In genomic region chr12:57051011-57051410, GRCh38 we compare ENCODE assay signal across 23 cellular contexts. TPM values are rescaled to one million over a fixed set of nuclear protein-coding genes. Genes with fewer than 3 reads are reported as not detected.
DNase-seq lines count a peak whose midpoint lies in the region; ATAC-seq and TF ChIP-seq lines count a peak whose summit lies in the region.
"Had no signal": no experiment of that assay in that cellular context is flagged by ENCODE, and none has a peak within 500 bp of the region (broad histone marks: within the 10 kb centered on the region; RNA-seq: fewer than 3 reads in every experiment).

No MANE protein-coding gene starts in this region.

- H3K4me3 Mint-ChIP-seq in endodermal cell = no peak overlapping the region
- H3K4me3 Mint-ChIP-seq: B cell; CD4-positive, alpha-beta T cell; CD8-positive, alpha-beta T cell had no signal

- peaks cover 3% of the 10 kb centered on the region for H3K4me1 ChIP-seq in colonic mucosa
- peaks cover 4% of the 10 kb centered on the region for H3K4me1 ChIP-seq in endodermal cell (ENCODE audit: control insufficient read depth, insufficient read depth, low read length)

- H3K9me3 ChIP-seq in colonic mucosa = no peaks in the 10 kb centered on the region
- no peaks in the 10 kb centered on the region for H3K9me3 ChIP-seq in endodermal cell (ENCODE audit: control insufficient read depth, low read length)
- H3K9me3 ChIP-seq: Caco-2 had no signal

- intact Hi-C loops in colonic mucosa (cut with DNase I) = no loop called here
- intact Hi-C loops in left colon (cut with DNase I, micrococcal nuclease) = no loop called here

- ATAC-seq in left colon (peak; percentile 23), GM21786 (IDR thresholded peaks at IDR 0.05; ENCODE audit: unreplicated experiment) (no peak)
- ATAC-seq: CD8-positive, alpha-beta T cell had no signal

- 86% methylated on average over 1 of the region's 1 CpG; no CpG with 5 or more reads in 1 of the 2 experiments for WGBS in endodermal cell (ENCODE audit: insufficient coverage in 1 of 2, insufficient read length in 1 of 2), 2 experiments

- H3K4me1 Mint-ChIP-seq in endodermal cell = peaks cover 16% of the 10 kb centered on the region

- peaks cover 16% of the 10 kb centered on the region for H3K36me3 Mint-ChIP-seq in endodermal cell (ENCODE audit: low read depth)

- peaks cover 48% of the 10 kb centered on the region for H3K27me3 Mint-ChIP-seq in endodermal cell (ENCODE audit: insufficient read depth)
- H3K27me3 Mint-ChIP-seq: B cell; CD4-positive, alpha-beta T cell had no signal

- H3K36me3 ChIP-seq in colonic mucosa (no peaks in the 10 kb centered on the region), endodermal cell (ENCODE audit: control insufficient read depth, insufficient read depth, low read length) (peaks cover 11% of the 10 kb centered on the region)

- H3K4me3 ChIP-seq in colonic mucosa (no peak overlapping the region), endodermal cell (ENCODE audit: low read length) (no peak overlapping the region)
- H3K4me3 ChIP-seq: BLaER1 treated with 17β-estradiol and CSF1 and Interleukin-3, amounts not matched to agents 10 nM and 100 nM had no signal

- DNase-seq in colonic mucosa = no peak
- DNase-seq in endodermal cell = peak; percentile 31
- DNase-seq in left colon = no peak
- no peak for DNase-seq in effector CD4-positive, alpha-beta T cell
- no peak for DNase-seq in AG20443 (ENCODE audit: low spot score)
- no peak for DNase-seq in NCI-H82 (lab: John Stamatoyannopoulos, UW)
- DNase-seq: 8988T; ACHN; AML-193; Caco-2; Calu3; CD4-positive, alpha-beta T cell; CD8-positive, alpha-beta T cell; DMS79 treated with DMSO at 0.1 percent for 48 hours; GF-D8 had no signal

- no peaks in the 10 kb centered on the region for H3K27me3 ChIP-seq in colonic mucosa
- peaks cover 46% of the 10 kb centered on the region for H3K27me3 ChIP-seq in endodermal cell (ENCODE audit: control insufficient read depth, insufficient read depth, low read length, poor library complexity, severe bottlenecking)
- H3K27me3 ChIP-seq: BLaER1 treated with 17β-estradiol and CSF1 and Interleukin-3, amounts not matched to agents 10 nM and 100 nM had no signal

- H3K27ac ChIP-seq in 22Rv1 (peak overlapping the region; percentile 72; the same call in 1 of the 2 replicates), colonic mucosa (peak overlapping the region; percentile 65), endodermal cell (ENCODE audit: low read depth, low read length) (no peak overlapping the region)
- H3K27ac ChIP-seq: BLaER1 treated with 17β-estradiol and CSF1 and Interleukin-3, amounts not matched to agents 10 nM and 100 nM; C4-2B had no signal

- peaks cover 4% of the 10 kb centered on the region for H3K9me3 Mint-ChIP-seq in endodermal cell
- H3K9me3 Mint-ChIP-seq: CD4-positive, alpha-beta T cell; CD8-positive, alpha-beta T cell had no signal

- no peak overlapping the region for H3K27ac Mint-ChIP-seq in endodermal cell
- H3K27ac Mint-ChIP-seq: B cell; CD4-positive, alpha-beta T cell; CD8-positive, alpha-beta T cell had no signal

- no peak for TF ChIP-seq CTCF in 22Rv1 (IDR thresholded peaks at IDR 0.05)
- TF ChIP-seq CTCF in colonic mucosa (IDR thresholded peaks at IDR 0.05) = no peak
- no peak for TF ChIP-seq CTCF in endodermal cell (conservative IDR thresholded peaks at IDR 0.05)

- H3K9ac ChIP-seq in colonic mucosa (ENCODE audit: low read depth in 2 of 2, low read length in 2 of 2) = no peak overlapping the region
- no peak overlapping the region for H3K9ac ChIP-seq in endodermal cell (ENCODE audit: extremely low read depth, low read length, poor library complexity, severe bottlenecking)
- H3K9ac ChIP-seq: BLaER1 treated with 17β-estradiol and CSF1 and Interleukin-3, amounts not matched to agents 10 nM and 100 nM had no signal

RNA-seq across cellular contexts. Expression of gene MYO1A, which starts 1.1 kb away (rescaled TPM):
- total RNA-seq in colonic mucosa (100 to 1,000 TPM; 261 to 273 TPM), endodermal cell (1 to 10 TPM in 1 of 2 donors, under 1 TPM in 1; 0.77 to 1.7 TPM), left colon (100 to 1,000 TPM; 281 to 296 TPM)
- polyA plus RNA-seq in endodermal cell (2013, experiment 1 of 2) = 1.1 TPM
- polyA plus RNA-seq in endodermal cell (2013, experiment 2 of 2) = 0.12 TPM
- polyA plus RNA-seq: AG04450 had no signal

RNA-seq across cellular contexts. Expression of gene NEMP1, which starts 27.6 kb away (rescaled TPM):
- 10 to 100 TPM in 1 of 2 donors, 1 to 10 TPM in 1; 7.3 to 21.1 TPM for total RNA-seq in colonic mucosa
- total RNA-seq in endodermal cell = 10 to 100 TPM; 36.3 to 52.6 TPM
- polyA plus RNA-seq in endodermal cell (2013, experiment 1 of 2) = 32.8 TPM
- polyA plus RNA-seq in endodermal cell (2013, experiment 2 of 2) = 30.2 TPM
- total RNA-seq in left colon = 1 to 10 TPM; 4.9 to 5.8 TPM

RNA-seq across cellular contexts. Expression of gene TAC3, which starts 34.7 kb away (rescaled TPM):
- 1 to 10 TPM; 1.9 TPM for total RNA-seq in colonic mucosa
- 1 to 10 TPM; 1.8 to 5.4 TPM for total RNA-seq in endodermal cell
- polyA plus RNA-seq in endodermal cell (2013, experiment 1 of 2) = 9.2 TPM
- polyA plus RNA-seq in endodermal cell (2013, experiment 2 of 2) = 7.2 TPM
- 1 to 10 TPM; 1.4 to 2.8 TPM for total RNA-seq in left colon
- total RNA-seq: A673; B cell; Calu3; CD4-positive, alpha-beta T cell; CD8-positive, alpha-beta T cell had no signal
- polyA plus RNA-seq: BJ had no signal

RNA-seq across cellular contexts. Expression of gene NAB2, which starts 37.9 kb away (rescaled TPM):
- total RNA-seq in colonic mucosa (1 to 10 TPM; 4.8 to 7.0 TPM), endodermal cell (10 to 100 TPM; 13.5 to 21.7 TPM), left colon (1 to 10 TPM; 2.3 to 8.9 TPM)
- 37.0 TPM for polyA plus RNA-seq in endodermal cell (2013, experiment 1 of 2)
- 34.9 TPM for polyA plus RNA-seq in endodermal cell (2013, experiment 2 of 2)

RNA-seq across cellular contexts. Expression of gene ZBTB39, which starts 44.7 kb away (rescaled TPM):
- total RNA-seq in colonic mucosa (1 to 10 TPM; 3.7 to 5.7 TPM), endodermal cell (10 to 100 TPM; 22.1 to 25.7 TPM), left colon (1 to 10 TPM; 3.2 to 4.5 TPM)
- 17.3 TPM for polyA plus RNA-seq in endodermal cell (2013, experiment 1 of 2)
- 16.1 TPM for polyA plus RNA-seq in endodermal cell (2013, experiment 2 of 2)

Comparison
In these comparisons a context has a peak if more than half of its experiments do, and no peak if none do; other contexts are left out.
1. RNA of gene MYO1A, which starts 1.1 kb away (total RNA-seq): 281 to 296 TPM in left colon and 261 to 273 TPM in colonic mucosa; 0.77 to 1.7 TPM in endodermal cell; every median in the first group is over 10 times any median in the second.